12 cellular contexts compared by ENCODE assay signal in the genomic region with DNA sequence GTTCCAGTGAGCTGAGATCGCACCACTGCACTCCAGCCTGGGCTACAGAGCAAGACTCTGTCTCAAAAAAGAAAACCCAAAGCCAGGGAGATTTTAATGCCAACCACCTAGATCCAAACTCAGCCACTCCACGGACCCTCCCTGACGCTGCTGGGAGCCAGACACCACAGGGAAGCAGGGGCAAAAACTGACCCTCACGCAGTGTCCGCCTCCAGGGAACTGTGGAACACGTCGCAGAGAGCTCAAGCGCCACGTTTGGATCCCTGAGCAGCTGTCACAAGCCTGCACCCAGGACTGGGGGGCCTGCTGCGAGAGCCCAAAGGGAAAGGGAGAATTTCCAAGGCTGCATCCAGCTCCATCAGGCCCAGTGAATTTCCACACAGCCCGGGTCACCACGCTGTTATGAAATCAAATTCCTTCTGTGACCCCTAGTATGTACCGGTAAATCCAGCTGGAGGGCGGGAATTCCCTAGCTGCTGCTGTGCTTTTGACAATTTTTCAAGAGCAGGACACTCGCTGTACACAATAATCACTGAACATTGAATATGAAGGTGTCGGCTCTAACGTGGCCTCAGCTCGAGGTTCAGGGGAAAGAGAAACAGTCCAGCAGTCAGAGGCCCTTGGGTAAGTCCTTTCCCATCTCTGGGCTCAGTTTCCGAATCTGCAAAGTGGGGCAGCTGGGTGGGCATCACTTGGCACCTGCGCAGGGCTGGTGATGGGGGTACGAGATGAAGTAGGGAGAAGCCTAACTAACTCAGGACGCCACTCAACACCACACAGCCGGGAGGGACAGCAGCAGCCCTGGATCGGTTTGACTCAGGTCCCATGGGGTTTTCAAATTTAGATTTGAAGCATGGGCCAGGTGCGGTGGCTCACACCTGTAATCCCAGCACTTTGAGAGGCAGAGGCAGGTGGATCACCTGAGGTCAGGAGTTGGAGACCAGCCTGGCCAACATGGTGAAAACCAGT. TPM values are rescaled to one million over a fixed set of nuclear protein-coding genes. Genes with fewer than 3 reads are reported as not detected.
DNase-seq lines count a peak whose midpoint lies in the region; ATAC-seq, FAIRE-seq and TF ChIP-seq lines count a peak whose summit lies in the region.
"Had no signal": no experiment of that assay in that cellular context is flagged by ENCODE, and none has a peak within 500 bp of the region (broad histone marks: within the 10 kb centered on the region; RNA-seq: fewer than 3 reads in every experiment).

No MANE protein-coding gene starts in this region.

- ATAC-seq in K562 (no peak), heart right ventricle (peak in 4 of 8 donors; percentile 6 to 20 (median 10)), gastrocnemius medialis (peak; percentile 60 to 61), HG03280 (IDR thresholded peaks at IDR 0.05; ENCODE audit: unreplicated experiment) (no peak)
- ATAC-seq: activated T-helper 17 cell treated with anti-CD3 and anti-CD28 coated beads, Interleukin-2, amount 50 U/mL, for 72 hours; foreskin keratinocyte had no signal

- peaks cover 15% of the 10 kb centered on the region for H3K9me1 ChIP-seq in K562 (ENCODE audit: control insufficient read depth, insufficient read depth, low read length)

- no peak for TF ChIP-seq EP300 in K562 (IDR thresholded peaks at IDR 0.05; ENCODE audit: low read length)

- no peak for TF ChIP-seq CTCF in K562 (IDR thresholded peaks at IDR 0.05 in 2 of 3, conservative IDR thresholded peaks at IDR 0.05 in 1 of 3; ENCODE audit: insufficient read depth in 2 of 3, low read depth in 1 of 3, low read length in 3 of 3)
- no peak for TF ChIP-seq CTCF in heart right ventricle (IDR thresholded peaks at IDR 0.05)
- no peak for TF ChIP-seq CTCF in gastrocnemius medialis (IDR thresholded peaks at IDR 0.05 in 4 of 5, conservative IDR thresholded peaks at IDR 0.05 in 1 of 5)

- intact Hi-C loops in K562 (cut with micrococcal nuclease) (no loop called here), heart right ventricle (cut with DNase I) (no loop called here), gastrocnemius medialis (cut with DNase I; ENCODE audit: low total_unique reads) (no loop called here)

- CTCF ChIA-PET in K562 (lab: Yijun Ruan, JAX; ENCODE audit: low intra/inter-chr PET ratio): no interaction called here

- 92% methylated on average over 19 of the region's 25 CpGs for WGBS in K562 (ENCODE audit: insufficient coverage, low coverage, missing lambda C conversion rate)
- 60 to 69% methylated on average over 25 of the region's 25 CpGs for WGBS in heart right ventricle, 2 donors

- TF ChIP-seq RAD21 in K562 (CRISPR knock-in tag; conservative IDR thresholded peaks at IDR 0.05 in 1 of 2, IDR thresholded peaks at IDR 0.05 in 1 of 2): no peak

- FAIRE-seq in K562 (lab: Jason Lieb, UNC): no peak

- peaks cover 58% of the 10 kb centered on the region for H3K79me2 ChIP-seq in K562 (ENCODE audit: control insufficient read depth, insufficient read depth, low read length)

- H3K27ac ChIP-seq in K562 (ENCODE audit: extremely low read depth, low read depth, low read length): no peak overlapping the region
- peak overlapping the region in 8 of 10 donors; percentile 31 to 96 (median 60) for H3K27ac ChIP-seq in heart right ventricle
- H3K27ac ChIP-seq in gastrocnemius medialis: peak overlapping the region; percentile 49 to 74 (median 60)
- H3K27ac ChIP-seq: foreskin keratinocyte had no signal

- H3K4me1 ChIP-seq in K562 (replicated peaks in 1 of 2; ENCODE audit: control insufficient read depth in 2 of 2, insufficient read depth in 2 of 2, low read length in 2 of 2): peaks cover 30 to 52% of the 10 kb centered on the region in 2 experiments
- peaks cover 17 to 77% (median 48%) of the 10 kb centered on the region in 9 donors for H3K4me1 ChIP-seq in heart right ventricle
- peaks cover 8 to 25% of the 10 kb centered on the region in 2 donors for H3K4me1 ChIP-seq in gastrocnemius medialis

- POLR2A ChIA-PET in K562 (lab: Yijun Ruan, JAX): interaction anchor here (0.5 to 2.4 kb wide), 8 partner anchors 9 to 1884 kb away, joined by 3 to 5 read pairs (median 3); partner anchors contain the start of gene NUBP1

- H3K4me2 ChIP-seq in K562 (ENCODE audit: insufficient read depth, low read length): no peak overlapping the region

- peak; percentile 72 for DNase-seq in EL
- DNase-seq in K562 (ENCODE audit: extremely low read depth in 1 of 4, low spot score in 3 of 4): no peak
- DNase-seq in heart right ventricle: no peak
- peak; percentile 54 to 74 for DNase-seq in gastrocnemius medialis
- DNase-seq in GDM1 (lab: John Stamatoyannopoulos, UW): no peak
- DNase-seq in NCI-H1436 treated with DMSO at 0.1 percent for 48 hours (lab: John Stamatoyannopoulos, UW): no peak
- no peak for DNase-seq in NCI-H446 (lab: John Stamatoyannopoulos, UW)
- DNase-seq: foreskin keratinocyte had no signal

- H3K9me3 ChIP-seq in K562 (replicated peaks; ENCODE audit: control insufficient read depth, insufficient read depth, low read depth, low read length): no peaks in the 10 kb centered on the region
- H3K9me3 ChIP-seq in heart right ventricle: no peaks in the 10 kb centered on the region
- H3K9me3 ChIP-seq in gastrocnemius medialis: no peaks in the 10 kb centered on the region

- in situ Hi-C loops in K562 (cut with MboI): no loop called here
- in situ Hi-C loops in gastrocnemius medialis (cut with MboI; ENCODE audit: low sequenced_read_pairs in 4 of 4): loop anchor here in 1 of 4 donors (10.0 kb wide), 1 partner anchor 55 kb away; no protein-coding TSS in a partner anchor

- peaks cover 49% of the 10 kb centered on the region; the same call in 2 of the 3 replicates for H3K36me3 ChIP-seq in K562 (ENCODE audit: control insufficient read depth, insufficient read depth, low read length)
- peaks cover 0 to 39% (median 0%) of the 10 kb centered on the region in 9 donors for H3K36me3 ChIP-seq in heart right ventricle
- H3K36me3 ChIP-seq in gastrocnemius medialis: peaks cover 0 to 19% of the 10 kb centered on the region in 2 donors

- no TSS peak for BruUV-seq in K562 (replicated peaks; lab: Mats Ljungman, UMichigan)

- no peak overlapping the region for H2AFZ ChIP-seq in K562 (ENCODE audit: low read depth, low read length)

- H4K20me1 ChIP-seq in K562 (replicated peaks; ENCODE audit: control insufficient read depth, insufficient read depth, low read length): peaks cover 36% of the 10 kb centered on the region

- H3K4me3 ChIP-seq in K562: no peak overlapping the region
- no peak overlapping the region for H3K4me3 ChIP-seq in heart right ventricle
- no peak overlapping the region for H3K4me3 ChIP-seq in gastrocnemius medialis

- TF ChIP-seq POLR2A in K562 (conservative IDR thresholded peaks at IDR 0.05) (no peak), gastrocnemius medialis (IDR thresholded peaks at IDR 0.05) (no peak)

- H3K9ac ChIP-seq in K562 (ENCODE audit: insufficient read depth in 1 of 2, low read depth in 2 of 2, low read length in 2 of 2): no peak overlapping the region; a peak in 1 of 4 replicates

- no peaks in the 10 kb centered on the region for H3K27me3 ChIP-seq in K562 (ENCODE audit: control insufficient read depth in 2 of 2, insufficient read depth in 2 of 2, low read length in 2 of 2)
- no peaks in the 10 kb centered on the region for H3K27me3 ChIP-seq in heart right ventricle
- peaks cover 0 to 7% (median 4%) of the 10 kb centered on the region in 3 donors for H3K27me3 ChIP-seq in gastrocnemius medialis
- H3K27me3 ChIP-seq: foreskin keratinocyte had no signal

RNA-seq across cellular contexts. Expression of gene CARHSP1, which starts 8.6 kb away (rescaled TPM):
- 20.8 and 44.6 TPM in 2 replicates for total RNA-seq in K562 (2011; cell fraction: chromatin; rRNA removed; ENCODE audit: low replicate concordance)
- 34.7 and 35.1 TPM in 2 replicates for total RNA-seq in K562 (2011; cell fraction: nucleolus; rRNA removed)
- total RNA-seq in K562 (2011; cell fraction: nucleoplasm; rRNA removed): 29.4 and 42.3 TPM in 2 replicates
- total RNA-seq in K562 (2014; rRNA removed): 112 and 114 TPM in 2 replicates
- 27.0 and 41.1 TPM in 2 replicates for total RNA-seq in K562 (2014; rRNA removed; fragmentation: Illumina TruSeq; extraction: Trizol)
- total RNA-seq in K562 (2015; rRNA removed; fragmentation: Illumina TruSeq; extraction: Trizol): 65.2 and 68.5 TPM in 2 replicates
- total RNA-seq in K562 (2021): 74.5 and 78.0 TPM in 2 replicates
- polyA plus RNA-seq in K562 (2011; rRNA removed): 37.0 and 40.8 TPM in 2 replicates
- polyA plus RNA-seq in K562 (2011; cell fraction: cytosol; rRNA removed): 46.0 and 113 TPM in 2 replicates
- polyA plus RNA-seq in K562 (2011; cell fraction: nucleus; rRNA removed): 25.6 and 34.1 TPM in 2 replicates
- polyA plus RNA-seq in K562 (2012): 72.1 and 96.6 TPM in 2 replicates
- polyA plus RNA-seq in K562 (2014; fragmentation: Illumina TruSeq; extraction: Trizol): 40.4 and 87.0 TPM in 2 replicates
- polyA plus RNA-seq in K562 (2014; fragmentation: Nextera tagmentation; extraction: Ambion mirVana): 10 to 100 TPM in 1 of 2 experiments, 1 to 10 TPM in 1; 5.8 to 17.1 TPM
- polyA plus RNA-seq in K562 (2014; rRNA removed): 97.9 and 104 TPM in 2 replicates
- 39.1 and 58.1 TPM in 2 replicates for polyA minus RNA-seq in K562 (2011; rRNA and poly(A)+ RNA removed)
- 34.9 and 36.6 TPM in 2 replicates for polyA minus RNA-seq in K562 (2011; cell fraction: cytosol; rRNA and poly(A)+ RNA removed)
- 12.1 and 17.4 TPM in 2 replicates for polyA minus RNA-seq in K562 (2011; cell fraction: nucleus; rRNA and poly(A)+ RNA removed)
- 10 to 100 TPM; 12.7 to 35.7 (median 24.8) TPM for total RNA-seq in heart right ventricle
- 10 to 100 TPM; 40.8 to 76.3 TPM for polyA plus RNA-seq in heart right ventricle
- 10 to 100 TPM; 12.4 to 22.3 (median 18.4) TPM for total RNA-seq in gastrocnemius medialis

RNA-seq across cellular contexts. Expression of gene LITAFD, which starts 22.0 kb away (rescaled TPM):
- not detected in 2 replicates for total RNA-seq in K562 (2011; cell fraction: chromatin; rRNA removed; ENCODE audit: low replicate concordance)
- not detected in 2 replicates for total RNA-seq in K562 (2011; cell fraction: nucleolus; rRNA removed)
- total RNA-seq in K562 (2011; cell fraction: nucleoplasm; rRNA removed): not detected in 2 replicates
- total RNA-seq in K562 (2014; rRNA removed) (not detected in 2 replicates), K562 (2014; rRNA removed; fragmentation: Illumina TruSeq; extraction: Trizol) (not detected in 2 replicates), K562 (2015; rRNA removed; fragmentation: Illumina TruSeq; extraction: Trizol) (not detected in 2 replicates), K562 (2021) (not detected in 2 replicates), heart right ventricle (not detected), gastrocnemius medialis (not detected)
- polyA plus RNA-seq in K562 (2011; rRNA removed) (not detected in 2 replicates), K562 (2014; fragmentation: Illumina TruSeq; extraction: Trizol) (not detected in 2 replicates), K562 (2014; fragmentation: Nextera tagmentation; extraction: Ambion mirVana) (not detected), K562 (2014; rRNA removed) (not detected in 2 replicates), heart right ventricle (not detected)
- polyA plus RNA-seq in K562 (2011; cell fraction: cytosol; rRNA removed): not detected in 2 replicates
- polyA plus RNA-seq in K562 (2011; cell fraction: nucleus; rRNA removed): not detected in 2 replicates
- polyA plus RNA-seq in K562 (2012): not detected in 2 replicates
- polyA minus RNA-seq in K562 (2011; rRNA and poly(A)+ RNA removed): not detected in 2 replicates
- polyA minus RNA-seq in K562 (2011; cell fraction: cytosol; rRNA and poly(A)+ RNA removed): not detected in 2 replicates
- polyA minus RNA-seq in K562 (2011; cell fraction: nucleus; rRNA and poly(A)+ RNA removed): not detected in 2 replicates
- total RNA-seq: activated T-helper 17 cell treated with anti-CD3 and anti-CD28 coated beads, Interleukin-2, amount 50 U/mL, for 72 hours; foreskin keratinocyte; T-helper 1 cell treated with Interleukin-12 subunit alpha and Interleukin-12 subunit beta and Interleukin-4 antibody, amounts not matched to agents 30 ng/mL and 1 ng/mL, for 36 hours had no signal
- polyA plus RNA-seq: foreskin keratinocyte, neural cell had no signal

Comparison
In these comparisons a context has a peak if more than half of its experiments do, and no peak if none do; other contexts are left out.
1. DNase-seq: peak in EL (single experiment) and gastrocnemius medialis (2 of 2); none in K562 (0 of 4), heart right ventricle (0 of 2), GDM1 (single experiment), NCI-H1436 treated with DMSO at 0.1 percent for 48 hours (single experiment) and NCI-H446 (0 of 2).
2. ATAC-seq: peak in gastrocnemius medialis (2 of 2); none in K562 (single experiment) and HG03280 (single experiment).